1 cellular context compared by ENCODE assay signal in the genomic region with DNA sequence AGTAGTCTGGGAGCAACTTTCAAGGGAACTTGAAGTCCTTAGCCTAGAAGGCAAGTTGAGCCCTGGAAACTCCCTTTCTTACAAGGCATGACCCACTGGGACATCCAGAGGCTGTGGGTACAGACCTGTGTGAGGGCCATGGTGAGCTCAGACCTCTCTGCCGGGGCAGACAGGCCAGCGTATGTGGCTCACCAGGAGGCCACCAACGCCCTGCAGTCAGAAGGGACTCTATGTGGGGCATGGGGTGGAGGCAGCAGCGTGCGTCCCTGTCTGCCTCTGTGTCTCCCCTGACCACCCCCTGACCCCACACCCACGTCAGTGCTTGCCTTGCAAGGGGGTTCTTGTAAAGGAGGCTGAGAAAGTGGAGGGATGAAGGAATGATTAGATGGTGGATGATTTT.
TF ChIP-seq lines count a peak whose summit lies in the region.

No MANE protein-coding gene starts in this region.

TF ChIP-seq in WTC11, 78 proteins besides CTCF, POLR2A, EP300 and RAD21:
- TF ChIP-seq, protein P1, sequence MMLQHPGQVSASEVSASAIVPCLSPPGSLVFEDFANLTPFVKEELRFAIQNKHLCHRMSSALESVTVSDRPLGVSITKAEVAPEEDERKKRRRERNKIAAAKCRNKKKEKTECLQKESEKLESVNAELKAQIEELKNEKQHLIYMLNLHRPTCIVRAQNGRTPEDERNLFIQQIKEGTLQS (CRISPR knock-in tag; conservative IDR thresholded peaks at IDR 0.05) = no peak
- TF ChIP-seq CREM (CRISPR knock-in tag; IDR thresholded peaks at IDR 0.05) (no peak), ZNF671 (CRISPR knock-in tag; IDR thresholded peaks at IDR 0.05) (no peak), RELA (CRISPR knock-in tag; IDR thresholded peaks at IDR 0.05; ENCODE audit: borderline replicate concordance) (no peak), ZBTB21 (CRISPR knock-in tag; IDR thresholded peaks at IDR 0.05; ENCODE audit: borderline replicate concordance) (no peak), ZNF416 (CRISPR knock-in tag; IDR thresholded peaks at IDR 0.05) (no peak), TP53 (CRISPR knock-in tag; IDR thresholded peaks at IDR 0.05) (no peak), RORB (CRISPR knock-in tag; IDR thresholded peaks at IDR 0.05) (no peak), SP1 (CRISPR knock-in tag; conservative IDR thresholded peaks at IDR 0.05) (no peak), FOXJ3 (CRISPR knock-in tag; IDR thresholded peaks at IDR 0.05; ENCODE audit: borderline replicate concordance) (no peak)
- TF ChIP-seq, protein P2, sequence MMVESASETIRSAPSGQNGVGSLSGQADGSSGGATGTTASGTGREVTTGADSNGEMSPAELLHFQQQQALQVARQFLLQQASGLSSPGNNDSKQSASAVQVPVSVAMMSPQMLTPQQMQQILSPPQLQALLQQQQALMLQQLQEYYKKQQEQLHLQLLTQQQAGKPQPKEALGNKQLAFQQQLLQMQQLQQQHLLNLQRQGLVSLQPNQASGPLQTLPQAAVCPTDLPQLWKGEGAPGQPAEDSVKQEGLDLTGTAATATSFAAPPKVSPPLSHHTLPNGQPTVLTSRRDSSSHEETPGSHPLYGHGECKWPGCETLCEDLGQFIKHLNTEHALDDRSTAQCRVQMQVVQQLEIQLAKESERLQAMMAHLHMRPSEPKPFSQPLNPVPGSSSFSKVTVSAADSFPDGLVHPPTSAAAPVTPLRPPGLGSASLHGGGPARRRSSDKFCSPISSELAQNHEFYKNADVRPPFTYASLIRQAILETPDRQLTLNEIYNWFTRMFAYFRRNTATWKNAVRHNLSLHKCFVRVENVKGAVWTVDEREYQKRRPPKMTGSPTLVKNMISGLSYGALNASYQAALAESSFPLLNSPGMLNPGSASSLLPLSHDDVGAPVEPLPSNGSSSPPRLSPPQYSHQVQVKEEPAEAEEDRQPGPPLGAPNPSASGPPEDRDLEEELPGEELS (CRISPR knock-in tag; IDR thresholded peaks at IDR 0.05) = no peak
- TF ChIP-seq, protein P3, sequence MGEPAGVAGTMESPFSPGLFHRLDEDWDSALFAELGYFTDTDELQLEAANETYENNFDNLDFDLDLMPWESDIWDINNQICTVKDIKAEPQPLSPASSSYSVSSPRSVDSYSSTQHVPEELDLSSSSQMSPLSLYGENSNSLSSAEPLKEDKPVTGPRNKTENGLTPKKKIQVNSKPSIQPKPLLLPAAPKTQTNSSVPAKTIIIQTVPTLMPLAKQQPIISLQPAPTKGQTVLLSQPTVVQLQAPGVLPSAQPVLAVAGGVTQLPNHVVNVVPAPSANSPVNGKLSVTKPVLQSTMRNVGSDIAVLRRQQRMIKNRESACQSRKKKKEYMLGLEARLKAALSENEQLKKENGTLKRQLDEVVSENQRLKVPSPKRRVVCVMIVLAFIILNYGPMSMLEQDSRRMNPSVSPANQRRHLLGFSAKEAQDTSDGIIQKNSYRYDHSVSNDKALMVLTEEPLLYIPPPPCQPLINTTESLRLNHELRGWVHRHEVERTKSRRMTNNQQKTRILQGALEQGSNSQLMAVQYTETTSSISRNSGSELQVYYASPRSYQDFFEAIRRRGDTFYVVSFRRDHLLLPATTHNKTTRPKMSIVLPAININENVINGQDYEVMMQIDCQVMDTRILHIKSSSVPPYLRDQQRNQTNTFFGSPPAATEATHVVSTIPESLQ (CRISPR knock-in tag; IDR thresholded peaks at IDR 0.05) = no peak
- TF ChIP-seq, protein P4, sequence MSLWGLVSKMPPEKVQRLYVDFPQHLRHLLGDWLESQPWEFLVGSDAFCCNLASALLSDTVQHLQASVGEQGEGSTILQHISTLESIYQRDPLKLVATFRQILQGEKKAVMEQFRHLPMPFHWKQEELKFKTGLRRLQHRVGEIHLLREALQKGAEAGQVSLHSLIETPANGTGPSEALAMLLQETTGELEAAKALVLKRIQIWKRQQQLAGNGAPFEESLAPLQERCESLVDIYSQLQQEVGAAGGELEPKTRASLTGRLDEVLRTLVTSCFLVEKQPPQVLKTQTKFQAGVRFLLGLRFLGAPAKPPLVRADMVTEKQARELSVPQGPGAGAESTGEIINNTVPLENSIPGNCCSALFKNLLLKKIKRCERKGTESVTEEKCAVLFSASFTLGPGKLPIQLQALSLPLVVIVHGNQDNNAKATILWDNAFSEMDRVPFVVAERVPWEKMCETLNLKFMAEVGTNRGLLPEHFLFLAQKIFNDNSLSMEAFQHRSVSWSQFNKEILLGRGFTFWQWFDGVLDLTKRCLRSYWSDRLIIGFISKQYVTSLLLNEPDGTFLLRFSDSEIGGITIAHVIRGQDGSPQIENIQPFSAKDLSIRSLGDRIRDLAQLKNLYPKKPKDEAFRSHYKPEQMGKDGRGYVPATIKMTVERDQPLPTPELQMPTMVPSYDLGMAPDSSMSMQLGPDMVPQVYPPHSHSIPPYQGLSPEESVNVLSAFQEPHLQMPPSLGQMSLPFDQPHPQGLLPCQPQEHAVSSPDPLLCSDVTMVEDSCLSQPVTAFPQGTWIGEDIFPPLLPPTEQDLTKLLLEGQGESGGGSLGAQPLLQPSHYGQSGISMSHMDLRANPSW (CRISPR knock-in tag; conservative IDR thresholded peaks at IDR 0.05; ENCODE audit: low read depth) = no peak
- TF ChIP-seq, protein P5, sequence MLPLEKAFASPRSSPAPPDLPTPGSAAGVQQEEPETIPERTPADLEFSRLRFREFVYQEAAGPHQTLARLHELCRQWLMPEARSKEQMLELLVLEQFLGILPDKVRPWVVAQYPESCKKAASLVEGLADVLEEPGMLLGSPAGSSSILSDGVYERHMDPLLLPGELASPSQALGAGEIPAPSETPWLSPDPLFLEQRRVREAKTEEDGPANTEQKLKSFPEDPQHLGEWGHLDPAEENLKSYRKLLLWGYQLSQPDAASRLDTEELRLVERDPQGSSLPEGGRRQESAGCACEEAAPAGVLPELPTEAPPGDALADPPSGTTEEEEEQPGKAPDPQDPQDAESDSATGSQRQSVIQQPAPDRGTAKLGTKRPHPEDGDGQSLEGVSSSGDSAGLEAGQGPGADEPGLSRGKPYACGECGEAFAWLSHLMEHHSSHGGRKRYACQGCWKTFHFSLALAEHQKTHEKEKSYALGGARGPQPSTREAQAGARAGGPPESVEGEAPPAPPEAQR (CRISPR knock-in tag; IDR thresholded peaks at IDR 0.05) = no peak
